ENCODE assay signal across 8 cellular contexts in genomic region chrX:7146703-7147430, GRCh38. TPM values are rescaled to one million over a fixed set of nuclear protein-coding genes. Genes with fewer than 3 reads are reported as not detected.
DNase-seq lines count a peak whose midpoint lies in the region; TF ChIP-seq lines count a peak whose summit lies in the region.

No MANE protein-coding gene starts in this region.

- DNase-seq in NOMO-1 (lab: John Stamatoyannopoulos, UW; ENCODE audit: unreplicated experiment in 2 of 2) (peak; percentile 28 to 45), NOMO-1 treated with dmso at 0.1 percent for 144 hours (lab: John Stamatoyannopoulos, UW; ENCODE audit: unreplicated experiment) (no peak), NB4 (ENCODE audit: low read depth) (no peak), chondrocyte (ENCODE audit: low spot score) (no peak), midbrain (lab: John Stamatoyannopoulos, UW) (peak; percentile 58), ureter (ENCODE audit: low spot score) (peak; percentile 46), Ammon's horn (ENCODE audit: low spot score) (no peak)

- peak overlapping the region; percentile 77 for H3K4me3 Mint-ChIP-seq in chondrocyte (ENCODE audit: unreplicated experiment)

- no peaks in the 10 kb centered on the region for H3K36me3 Mint-ChIP-seq in chondrocyte (ENCODE audit: low read depth)

- H3K27me3 Mint-ChIP-seq in chondrocyte (ENCODE audit: low read depth), result no peaks in the 10 kb centered on the region

- TF ChIP-seq CTCF in HEK293 (tag by site-specific recombination; IDR thresholded peaks at IDR 0.05), result no peak
- TF ChIP-seq CTCF in NB4 (IDR thresholded peaks at IDR 0.05; ENCODE audit: low read depth, low read length), result no peak
- TF ChIP-seq CTCF in chondrocyte (IDR thresholded peaks at IDR 0.05), result no peak

- H3K4me3 ChIP-seq in HEK293 (ENCODE audit: low read depth, low read length) (peak overlapping the region; percentile 99), NB4 (ENCODE audit: low read depth, low read length) (peak overlapping the region; percentile 87)

- no peak overlapping the region for H3K27ac ChIP-seq in HEK293 (ENCODE audit: extremely low read depth, low read depth, low read length)

- CTCF ChIA-PET in HEK293 (lab: Yijun Ruan, JAX), result interaction anchor here (0.6 to 1.7 kb wide), 5 partner anchors 14 to 581 kb away, joined by 3 to 8 read pairs (median 4); no protein-coding TSS in a partner anchor

- peak overlapping the region; percentile 37 for H3K27ac Mint-ChIP-seq in chondrocyte (ENCODE audit: unreplicated experiment)

- POLR2A ChIA-PET in HEK293 (lab: Yijun Ruan, JAX), result no interaction called here

- no peaks in the 10 kb centered on the region for H3K36me3 ChIP-seq in HEK293 (ENCODE audit: control insufficient read depth in 2 of 2, insufficient read depth in 1 of 2, low read length in 2 of 2)

- TF ChIP-seq POLR2A in NB4 (IDR thresholded peaks at IDR 0.05; ENCODE audit: extremely low read depth, insufficient read length), result no peak

- H3K9me3 Mint-ChIP-seq in chondrocyte (ENCODE audit: low read depth), result no peaks in the 10 kb centered on the region

- no peaks in the 10 kb centered on the region for H3K9me3 ChIP-seq in HEK293 (ENCODE audit: control insufficient read depth, insufficient read depth, low read depth, low read length)

- H3K4me1 Mint-ChIP-seq in chondrocyte (ENCODE audit: low read depth), result peaks cover 12% of the 10 kb centered on the region

- H3K4me1 ChIP-seq in HEK293 (ENCODE audit: control insufficient read depth, insufficient read depth, low read length), result no peaks in the 10 kb centered on the region

TF ChIP-seq in HEK293, 187 proteins besides CTCF, POLR2A, EP300 and RAD21:
- TF ChIP-seq ZNF510 (tag by site-specific recombination; IDR thresholded peaks at IDR 0.05; ENCODE audit: insufficient replicate concordance), result no peak
- no peak for TF ChIP-seq ZBTB7A (tag by site-specific recombination; IDR thresholded peaks at IDR 0.05; ENCODE audit: low read depth)
- TF ChIP-seq ZNF830 (tag by site-specific recombination; IDR thresholded peaks at IDR 0.05; ENCODE audit: low read depth), result no peak
- TF ChIP-seq KLF17 (tag by site-specific recombination; IDR thresholded peaks at IDR 0.05), result no peak
- TF ChIP-seq ZNF624 (tag by site-specific recombination; IDR thresholded peaks at IDR 0.05), result no peak
- TF ChIP-seq ZBTB17 (tag by site-specific recombination; IDR thresholded peaks at IDR 0.05), result no peak
- TF ChIP-seq ZNF626 (tag by site-specific recombination; IDR thresholded peaks at IDR 0.05), result no peak
- no peak for TF ChIP-seq ZNF621 (tag by site-specific recombination; IDR thresholded peaks at IDR 0.05)
- TF ChIP-seq ZNF549 (tag by site-specific recombination; IDR thresholded peaks at IDR 0.05), result no peak
- TF ChIP-seq ZNF654 (tag by site-specific recombination; IDR thresholded peaks at IDR 0.05; ENCODE audit: low read depth), result no peak
- TF ChIP-seq ZNF19 (tag by site-specific recombination; IDR thresholded peaks at IDR 0.05; ENCODE audit: low read depth), result no peak
- no peak for TF ChIP-seq HOXD13 (CRISPR knock-in tag; IDR thresholded peaks at IDR 0.05; ENCODE audit: borderline replicate concordance)
- TF ChIP-seq HIC1 (tag by site-specific recombination; IDR thresholded peaks at IDR 0.05), result no peak
- TF ChIP-seq ZNF184 (tag by site-specific recombination; IDR thresholded peaks at IDR 0.05), result no peak
- no peak for TF ChIP-seq ZNF645 (tag by site-specific recombination; IDR thresholded peaks at IDR 0.05)
- TF ChIP-seq ZNF791 (tag by site-specific recombination; IDR thresholded peaks at IDR 0.05), result no peak
- no peak for TF ChIP-seq ZNF558 (tag by site-specific recombination; IDR thresholded peaks at IDR 0.05)
- no peak for TF ChIP-seq FEZF1 (tag by site-specific recombination; IDR thresholded peaks at IDR 0.05)

RNA-seq across cellular contexts. Expression of gene STS, which starts 0.6 kb away (rescaled TPM):
- total RNA-seq in chondrocyte (10.9 to 12.5 TPM (median 12.1 TPM) in 3 replicates), ureter (26.4 TPM)

RNA-seq across cellular contexts. Expression of gene PUDP, which starts 1.1 kb away (rescaled TPM):
- total RNA-seq in chondrocyte (10.7 to 14.7 TPM (median 12.6 TPM) in 3 replicates), ureter (33.7 TPM)

Comparison
In these comparisons a context has a peak if more than half of its experiments do, and no peak if none do; other contexts are left out.
1. DNase-seq: peak in NOMO-1 (2 of 2), midbrain (single experiment) and ureter (single experiment); none in NOMO-1 treated with dmso at 0.1 percent for 144 hours (single experiment), NB4 (single experiment), chondrocyte (single experiment) and Ammon's horn (single experiment).